ENCODE assay signal across 2 cellular contexts in genomic region chr16:19601083-19601976, GRCh38.
TF ChIP-seq lines count a peak whose summit lies in the region.

No MANE protein-coding gene starts in this region.

TF ChIP-seq in GM23338, 12 proteins besides CTCF, POLR2A, EP300 and RAD21:
- no peak for TF ChIP-seq ETS1 (IDR thresholded peaks at IDR 0.05)
- TF ChIP-seq POLR2AphosphoS5 (IDR thresholded peaks at IDR 0.05; ENCODE audit: low read depth): no peak
- TF ChIP-seq STAT1 (IDR thresholded peaks at IDR 0.05; ENCODE audit: unreplicated experiment): no peak
- no peak for TF ChIP-seq REST (IDR thresholded peaks at IDR 0.05; ENCODE audit: unreplicated experiment)
- TF ChIP-seq ZNF462 (CRISPR knock-in tag; IDR thresholded peaks at IDR 0.05): no peak
- no peak for TF ChIP-seq JUNB (IDR thresholded peaks at IDR 0.05; ENCODE audit: unreplicated experiment)
- no peak for TF ChIP-seq ZNF114 (CRISPR knock-in tag; IDR thresholded peaks at IDR 0.05)
- no peak for TF ChIP-seq ZNF331 (CRISPR knock-in tag; IDR thresholded peaks at IDR 0.05; ENCODE audit: low read depth)
- TF ChIP-seq EZH2phosphoT487 (IDR thresholded peaks at IDR 0.05; ENCODE audit: unreplicated experiment): no peak
- TF ChIP-seq CREB1 (CRISPR knock-in tag; IDR thresholded peaks at IDR 0.05; ENCODE audit: low read depth): no peak
- no peak for TF ChIP-seq EZH2 (IDR thresholded peaks at IDR 0.05; ENCODE audit: low read depth, unreplicated experiment)

TF ChIP-seq in K562, 482 proteins besides CTCF, POLR2A, EP300 and RAD21:
- no peak for TF ChIP-seq HOXB6 (CRISPR knock-in tag; IDR thresholded peaks at IDR 0.05; ENCODE audit: borderline replicate concordance)
- peak; percentile 45; the same call in 1 of the 2 replicates for TF ChIP-seq STAG1 (CRISPR knock-in tag; IDR thresholded peaks at IDR 0.05; ENCODE audit: borderline replicate concordance)
- peak; percentile 74 for TF ChIP-seq SMC3 (conservative IDR thresholded peaks at IDR 0.05; ENCODE audit: insufficient read depth, low read depth, low read length)
- no peak for TF ChIP-seq NR3C1 (CRISPR knock-in tag; IDR thresholded peaks at IDR 0.05)
- TF ChIP-seq ARID2 (IDR thresholded peaks at IDR 0.05): peak; percentile 80; the same call in 1 of the 2 replicates
- TF ChIP-seq ZNF584 (CRISPR knock-in tag; IDR thresholded peaks at IDR 0.05; ENCODE audit: low read depth): no peak
- peak; percentile 60; the same call in 1 of the 2 replicates for TF ChIP-seq CC2D1A (IDR thresholded peaks at IDR 0.05)
- no peak for TF ChIP-seq KLF10 (CRISPR knock-in tag; IDR thresholded peaks at IDR 0.05)
- peak; percentile 73 for TF ChIP-seq DEAF1 (CRISPR knock-in tag; IDR thresholded peaks at IDR 0.05)
